Comparison of ENCODE assay signal across 30 cellular contexts in the genomic region with DNA sequence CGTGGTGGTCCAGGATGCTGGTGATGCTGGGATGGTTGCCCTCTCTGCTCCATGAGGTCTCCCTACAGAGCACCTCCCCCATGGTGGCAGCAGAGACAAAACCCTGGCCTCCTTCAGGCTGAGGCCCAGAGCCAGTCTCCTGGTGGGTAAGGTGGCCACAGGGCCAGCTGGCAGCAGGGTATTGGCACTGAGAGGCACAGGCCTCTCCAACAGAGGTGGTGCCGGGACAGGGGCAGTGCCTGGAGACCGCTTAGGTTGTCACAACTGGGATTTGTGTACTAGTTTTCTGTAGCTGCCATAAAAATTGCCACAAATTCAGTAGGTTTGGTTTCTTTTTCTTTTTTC. TPM values are rescaled to one million over a fixed set of nuclear protein-coding genes. Genes with fewer than 3 reads are reported as not detected.
DNase-seq lines count a peak whose midpoint lies in the region; ATAC-seq and TF ChIP-seq lines count a peak whose summit lies in the region.
"Had no signal": no experiment of that assay in that cellular context is flagged by ENCODE, and none has a peak within 500 bp of the region (broad histone marks: within the 10 kb centered on the region; RNA-seq: fewer than 3 reads in every experiment).

No MANE protein-coding gene starts in this region.

- DNase-seq in Right ventricle myocardium superior (no peak), right atrium auricular region (ENCODE audit: low spot score) (no peak), cerebellum (ENCODE audit: low spot score) (peak; percentile 75), midbrain (lab: John Stamatoyannopoulos, UW) (peak; percentile 60), kidney glomerular epithelial cell (lab: John Stamatoyannopoulos, UW) (no peak), NCI-H1048 (lab: John Stamatoyannopoulos, UW) (no peak), spleen (no peak)
- DNase-seq: activated CD4-positive, alpha-beta T cell treated with anti-CD3 and anti-CD28 coated beads for 4 hours; activated naive CD8-positive, alpha-beta T cell treated with anti-CD3 and anti-CD28 coated beads, Interleukin-2, amount 10 ng/mL, durations not matched to agents 7 days and 5 days; activated T-cell treated with anti-CD3 and anti-CD28 coated beads for 4 hours; AML-193; cerebellar nuclear complex; GDM1; HCEC 1CT; mucosa of descending colon; NCI-H2029 treated with DMSO at 0.1 percent for 48 hours; NCI-H2227 treated with DMSO at 0.1 percent for 48 hours; RPMI8226; stimulated activated CD4-positive, alpha-beta T cell treated with anti-CD3 and anti-CD28 coated beads, Interleukin-1b, Interleukin-23, amount 100 ng/mL, for 48 hours; stimulated activated CD8-positive, alpha-beta memory T cell treated with anti-CD3 and anti-CD28 coated beads, Interleukin-4, amount 100 ng/mL, for 48 hours; stomach; thyroid gland had no signal

- no peaks in the 10 kb centered on the region for H3K9me3 ChIP-seq in right atrium auricular region
- no peaks in the 10 kb centered on the region for H3K9me3 ChIP-seq in spleen
- H3K9me3 ChIP-seq: A549, mucosa of descending colon, neutrophil, stomach, thyroid gland had no signal

- H3K4me3 ChIP-seq in right atrium auricular region: no peak overlapping the region
- no peak overlapping the region for H3K4me3 ChIP-seq in spleen
- H3K4me3 ChIP-seq: A549, K562, mucosa of descending colon, skin epidermis, stomach, thyroid gland had no signal

- H3K27me3 ChIP-seq in right atrium auricular region: no peaks in the 10 kb centered on the region
- peaks cover 0 to 50% (median 20%) of the 10 kb centered on the region in 7 donors for H3K27me3 ChIP-seq in spleen (replicated peaks in 1 of 7)
- H3K27me3 ChIP-seq: thyroid gland had no signal

- WGBS in spleen, 5 donors: 81 to 98% (median 95%) methylated on average over 3 of the region's 3 CpGs

- intact Hi-C loops in Right ventricle myocardium superior (cut with DNase I) (no loop called here), spleen (cut with DNase I; ENCODE audit: low total_unique reads) (no loop called here)

- TF ChIP-seq CTCF in right atrium auricular region (IDR thresholded peaks at IDR 0.05) (no peak), spleen (IDR thresholded peaks at IDR 0.05 in 8 of 11, conservative IDR thresholded peaks at IDR 0.05 in 3 of 11) (no peak)

- H3K36me3 ChIP-seq in right atrium auricular region (no peaks in the 10 kb centered on the region), spleen (no peaks in the 10 kb centered on the region)
- H3K36me3 ChIP-seq: neutrophil, stomach, thyroid gland had no signal

- H3K27ac ChIP-seq in right atrium auricular region (no peak overlapping the region), spleen (no peak overlapping the region)
- H3K27ac ChIP-seq: A549, neutrophil, skin epidermis, stomach, thyroid gland, VCaP had no signal

- TF ChIP-seq POLR2A in spleen (IDR thresholded peaks at IDR 0.05): no peak

- H3K4me1 ChIP-seq in right atrium auricular region: peaks cover 0 to 33% of the 10 kb centered on the region in 2 donors
- peaks cover 3 to 50% (median 31%) of the 10 kb centered on the region in 6 donors for H3K4me1 ChIP-seq in spleen

- ATAC-seq in Right ventricle myocardium superior (ENCODE audit: poor library complexity): peak; percentile 60
- ATAC-seq in HG02938 (IDR thresholded peaks at IDR 0.05; ENCODE audit: unreplicated experiment): no peak
- ATAC-seq: A549, K562, mucosa of descending colon had no signal

RNA-seq across cellular contexts. Expression of a gene that starts 6.1 kb away (rescaled TPM):
- total RNA-seq in Right ventricle myocardium superior (191 TPM), right atrium auricular region (10 to 100 TPM; 51.9 to 61.7 TPM), cerebellum (58.1 TPM), spleen (100 to 1,000 TPM in 3 of 7 donors, 10 to 100 TPM in 4; 63.7 to 128 (median 82.6) TPM)
- 10 to 100 TPM; 33.0 to 83.1 (median 52.6) TPM for polyA plus RNA-seq in spleen

RNA-seq across cellular contexts. Expression of a gene that starts 15.2 kb away (rescaled TPM):
- total RNA-seq in Right ventricle myocardium superior (1.9 TPM), right atrium auricular region (under 1 TPM in 1 of 2 donors, not detected in 1; 0.16 TPM), cerebellum (1.4 TPM), spleen (1 to 10 TPM in 5 of 7 donors, under 1 TPM in 2; 0.33 to 5.3 (median 1.8) TPM)
- polyA plus RNA-seq in spleen: under 1 TPM; 0.33 to 0.59 (median 0.54) TPM
- total RNA-seq: HT1080, M059J had no signal

Comparison
In these comparisons a context has a peak if more than half of its experiments do, and no peak if none do; other contexts are left out.
1. DNase-seq: peak in cerebellum (single experiment) and midbrain (single experiment); none in Right ventricle myocardium superior (single experiment), right atrium auricular region (single experiment), kidney glomerular epithelial cell (single experiment), NCI-H1048 (single experiment) and spleen (single experiment).